In the genomic region with DNA sequence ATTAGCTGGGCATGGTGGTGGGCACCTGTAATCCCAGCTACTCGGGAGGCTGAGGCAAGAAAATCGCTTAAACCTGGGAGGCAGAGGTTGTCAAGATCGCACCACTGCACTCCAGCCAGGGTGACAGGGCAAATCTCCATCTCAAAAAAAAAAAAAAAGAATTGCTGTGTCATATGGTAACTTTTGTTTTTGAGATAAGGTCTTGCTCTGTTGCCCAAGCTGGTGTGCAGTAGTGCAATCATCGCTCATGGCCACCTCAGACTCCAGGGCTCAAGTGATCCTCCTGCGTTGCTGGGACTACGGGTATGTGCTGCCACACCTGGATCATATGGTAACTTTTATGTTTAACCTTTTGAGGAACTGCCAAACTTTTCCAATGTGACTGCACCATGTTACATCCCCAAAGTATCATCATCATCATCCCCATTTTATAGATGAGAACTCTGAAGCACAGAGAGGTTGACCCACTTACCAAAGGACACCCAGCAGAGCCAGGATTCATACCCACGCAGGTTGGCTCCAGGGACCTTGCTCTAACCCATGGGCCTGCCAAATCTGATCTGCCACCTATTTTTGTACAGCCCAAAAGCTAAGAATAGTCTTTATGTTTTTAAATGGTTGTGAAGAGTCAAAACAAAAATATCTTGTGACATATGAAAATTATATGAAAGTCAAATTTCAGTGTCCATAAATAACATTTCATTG, we compare ENCODE assay signal across 1 cellular context.
TF ChIP-seq lines count a peak whose summit lies in the region.

No MANE protein-coding gene starts in this region.

TF ChIP-seq in K562, 482 proteins besides CTCF, POLR2A, EP300 and RAD21 (continued from another document and continues in another):
- TF ChIP-seq, protein P1, sequence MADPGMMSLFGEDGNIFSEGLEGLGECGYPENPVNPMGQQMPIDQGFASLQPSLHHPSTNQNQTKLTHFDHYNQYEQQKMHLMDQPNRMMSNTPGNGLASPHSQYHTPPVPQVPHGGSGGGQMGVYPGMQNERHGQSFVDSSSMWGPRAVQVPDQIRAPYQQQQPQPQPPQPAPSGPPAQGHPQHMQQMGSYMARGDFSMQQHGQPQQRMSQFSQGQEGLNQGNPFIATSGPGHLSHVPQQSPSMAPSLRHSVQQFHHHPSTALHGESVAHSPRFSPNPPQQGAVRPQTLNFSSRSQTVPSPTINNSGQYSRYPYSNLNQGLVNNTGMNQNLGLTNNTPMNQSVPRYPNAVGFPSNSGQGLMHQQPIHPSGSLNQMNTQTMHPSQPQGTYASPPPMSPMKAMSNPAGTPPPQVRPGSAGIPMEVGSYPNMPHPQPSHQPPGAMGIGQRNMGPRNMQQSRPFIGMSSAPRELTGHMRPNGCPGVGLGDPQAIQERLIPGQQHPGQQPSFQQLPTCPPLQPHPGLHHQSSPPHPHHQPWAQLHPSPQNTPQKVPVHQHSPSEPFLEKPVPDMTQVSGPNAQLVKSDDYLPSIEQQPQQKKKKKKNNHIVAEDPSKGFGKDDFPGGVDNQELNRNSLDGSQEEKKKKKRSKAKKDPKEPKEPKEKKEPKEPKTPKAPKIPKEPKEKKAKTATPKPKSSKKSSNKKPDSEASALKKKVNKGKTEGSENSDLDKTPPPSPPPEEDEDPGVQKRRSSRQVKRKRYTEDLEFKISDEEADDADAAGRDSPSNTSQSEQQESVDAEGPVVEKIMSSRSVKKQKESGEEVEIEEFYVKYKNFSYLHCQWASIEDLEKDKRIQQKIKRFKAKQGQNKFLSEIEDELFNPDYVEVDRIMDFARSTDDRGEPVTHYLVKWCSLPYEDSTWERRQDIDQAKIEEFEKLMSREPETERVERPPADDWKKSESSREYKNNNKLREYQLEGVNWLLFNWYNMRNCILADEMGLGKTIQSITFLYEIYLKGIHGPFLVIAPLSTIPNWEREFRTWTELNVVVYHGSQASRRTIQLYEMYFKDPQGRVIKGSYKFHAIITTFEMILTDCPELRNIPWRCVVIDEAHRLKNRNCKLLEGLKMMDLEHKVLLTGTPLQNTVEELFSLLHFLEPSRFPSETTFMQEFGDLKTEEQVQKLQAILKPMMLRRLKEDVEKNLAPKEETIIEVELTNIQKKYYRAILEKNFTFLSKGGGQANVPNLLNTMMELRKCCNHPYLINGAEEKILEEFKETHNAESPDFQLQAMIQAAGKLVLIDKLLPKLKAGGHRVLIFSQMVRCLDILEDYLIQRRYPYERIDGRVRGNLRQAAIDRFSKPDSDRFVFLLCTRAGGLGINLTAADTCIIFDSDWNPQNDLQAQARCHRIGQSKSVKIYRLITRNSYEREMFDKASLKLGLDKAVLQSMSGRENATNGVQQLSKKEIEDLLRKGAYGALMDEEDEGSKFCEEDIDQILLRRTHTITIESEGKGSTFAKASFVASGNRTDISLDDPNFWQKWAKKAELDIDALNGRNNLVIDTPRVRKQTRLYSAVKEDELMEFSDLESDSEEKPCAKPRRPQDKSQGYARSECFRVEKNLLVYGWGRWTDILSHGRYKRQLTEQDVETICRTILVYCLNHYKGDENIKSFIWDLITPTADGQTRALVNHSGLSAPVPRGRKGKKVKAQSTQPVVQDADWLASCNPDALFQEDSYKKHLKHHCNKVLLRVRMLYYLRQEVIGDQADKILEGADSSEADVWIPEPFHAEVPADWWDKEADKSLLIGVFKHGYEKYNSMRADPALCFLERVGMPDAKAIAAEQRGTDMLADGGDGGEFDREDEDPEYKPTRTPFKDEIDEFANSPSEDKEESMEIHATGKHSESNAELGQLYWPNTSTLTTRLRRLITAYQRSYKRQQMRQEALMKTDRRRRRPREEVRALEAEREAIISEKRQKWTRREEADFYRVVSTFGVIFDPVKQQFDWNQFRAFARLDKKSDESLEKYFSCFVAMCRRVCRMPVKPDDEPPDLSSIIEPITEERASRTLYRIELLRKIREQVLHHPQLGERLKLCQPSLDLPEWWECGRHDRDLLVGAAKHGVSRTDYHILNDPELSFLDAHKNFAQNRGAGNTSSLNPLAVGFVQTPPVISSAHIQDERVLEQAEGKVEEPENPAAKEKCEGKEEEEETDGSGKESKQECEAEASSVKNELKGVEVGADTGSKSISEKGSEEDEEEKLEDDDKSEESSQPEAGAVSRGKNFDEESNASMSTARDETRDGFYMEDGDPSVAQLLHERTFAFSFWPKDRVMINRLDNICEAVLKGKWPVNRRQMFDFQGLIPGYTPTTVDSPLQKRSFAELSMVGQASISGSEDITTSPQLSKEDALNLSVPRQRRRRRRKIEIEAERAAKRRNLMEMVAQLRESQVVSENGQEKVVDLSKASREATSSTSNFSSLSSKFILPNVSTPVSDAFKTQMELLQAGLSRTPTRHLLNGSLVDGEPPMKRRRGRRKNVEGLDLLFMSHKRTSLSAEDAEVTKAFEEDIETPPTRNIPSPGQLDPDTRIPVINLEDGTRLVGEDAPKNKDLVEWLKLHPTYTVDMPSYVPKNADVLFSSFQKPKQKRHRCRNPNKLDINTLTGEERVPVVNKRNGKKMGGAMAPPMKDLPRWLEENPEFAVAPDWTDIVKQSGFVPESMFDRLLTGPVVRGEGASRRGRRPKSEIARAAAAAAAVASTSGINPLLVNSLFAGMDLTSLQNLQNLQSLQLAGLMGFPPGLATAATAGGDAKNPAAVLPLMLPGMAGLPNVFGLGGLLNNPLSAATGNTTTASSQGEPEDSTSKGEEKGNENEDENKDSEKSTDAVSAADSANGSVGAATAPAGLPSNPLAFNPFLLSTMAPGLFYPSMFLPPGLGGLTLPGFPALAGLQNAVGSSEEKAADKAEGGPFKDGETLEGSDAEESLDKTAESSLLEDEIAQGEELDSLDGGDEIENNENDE (IDR thresholded peaks at IDR 0.05; ENCODE audit: low read depth, low read length), result no peak
- TF ChIP-seq, protein P2, sequence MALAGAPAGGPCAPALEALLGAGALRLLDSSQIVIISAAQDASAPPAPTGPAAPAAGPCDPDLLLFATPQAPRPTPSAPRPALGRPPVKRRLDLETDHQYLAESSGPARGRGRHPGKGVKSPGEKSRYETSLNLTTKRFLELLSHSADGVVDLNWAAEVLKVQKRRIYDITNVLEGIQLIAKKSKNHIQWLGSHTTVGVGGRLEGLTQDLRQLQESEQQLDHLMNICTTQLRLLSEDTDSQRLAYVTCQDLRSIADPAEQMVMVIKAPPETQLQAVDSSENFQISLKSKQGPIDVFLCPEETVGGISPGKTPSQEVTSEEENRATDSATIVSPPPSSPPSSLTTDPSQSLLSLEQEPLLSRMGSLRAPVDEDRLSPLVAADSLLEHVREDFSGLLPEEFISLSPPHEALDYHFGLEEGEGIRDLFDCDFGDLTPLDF (CRISPR knock-in tag; IDR thresholded peaks at IDR 0.05), result no peak
- TF ChIP-seq NCOR1 (IDR thresholded peaks at IDR 0.05), result peak; percentile 57; the same call in 1 of the 2 replicates
- 0 out of 2 replicates have a peak, but pooled peaks have one; percentile 32 for TF ChIP-seq ZNF197 (CRISPR knock-in tag; IDR thresholded peaks at IDR 0.05; ENCODE audit: low read depth)
- no peak for TF ChIP-seq U2AF1 (optimal IDR thresholded peaks at IDR 0.05; ENCODE audit: low read depth, low read length)
- TF ChIP-seq, protein P3, sequence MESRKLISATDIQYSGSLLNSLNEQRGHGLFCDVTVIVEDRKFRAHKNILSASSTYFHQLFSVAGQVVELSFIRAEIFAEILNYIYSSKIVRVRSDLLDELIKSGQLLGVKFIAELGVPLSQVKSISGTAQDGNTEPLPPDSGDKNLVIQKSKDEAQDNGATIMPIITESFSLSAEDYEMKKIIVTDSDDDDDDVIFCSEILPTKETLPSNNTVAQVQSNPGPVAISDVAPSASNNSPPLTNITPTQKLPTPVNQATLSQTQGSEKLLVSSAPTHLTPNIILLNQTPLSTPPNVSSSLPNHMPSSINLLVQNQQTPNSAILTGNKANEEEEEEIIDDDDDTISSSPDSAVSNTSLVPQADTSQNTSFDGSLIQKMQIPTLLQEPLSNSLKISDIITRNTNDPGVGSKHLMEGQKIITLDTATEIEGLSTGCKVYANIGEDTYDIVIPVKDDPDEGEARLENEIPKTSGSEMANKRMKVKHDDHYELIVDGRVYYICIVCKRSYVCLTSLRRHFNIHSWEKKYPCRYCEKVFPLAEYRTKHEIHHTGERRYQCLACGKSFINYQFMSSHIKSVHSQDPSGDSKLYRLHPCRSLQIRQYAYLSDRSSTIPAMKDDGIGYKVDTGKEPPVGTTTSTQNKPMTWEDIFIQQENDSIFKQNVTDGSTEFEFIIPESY (CRISPR knock-in tag; IDR thresholded peaks at IDR 0.05), result no peak
- TF ChIP-seq, protein P4, sequence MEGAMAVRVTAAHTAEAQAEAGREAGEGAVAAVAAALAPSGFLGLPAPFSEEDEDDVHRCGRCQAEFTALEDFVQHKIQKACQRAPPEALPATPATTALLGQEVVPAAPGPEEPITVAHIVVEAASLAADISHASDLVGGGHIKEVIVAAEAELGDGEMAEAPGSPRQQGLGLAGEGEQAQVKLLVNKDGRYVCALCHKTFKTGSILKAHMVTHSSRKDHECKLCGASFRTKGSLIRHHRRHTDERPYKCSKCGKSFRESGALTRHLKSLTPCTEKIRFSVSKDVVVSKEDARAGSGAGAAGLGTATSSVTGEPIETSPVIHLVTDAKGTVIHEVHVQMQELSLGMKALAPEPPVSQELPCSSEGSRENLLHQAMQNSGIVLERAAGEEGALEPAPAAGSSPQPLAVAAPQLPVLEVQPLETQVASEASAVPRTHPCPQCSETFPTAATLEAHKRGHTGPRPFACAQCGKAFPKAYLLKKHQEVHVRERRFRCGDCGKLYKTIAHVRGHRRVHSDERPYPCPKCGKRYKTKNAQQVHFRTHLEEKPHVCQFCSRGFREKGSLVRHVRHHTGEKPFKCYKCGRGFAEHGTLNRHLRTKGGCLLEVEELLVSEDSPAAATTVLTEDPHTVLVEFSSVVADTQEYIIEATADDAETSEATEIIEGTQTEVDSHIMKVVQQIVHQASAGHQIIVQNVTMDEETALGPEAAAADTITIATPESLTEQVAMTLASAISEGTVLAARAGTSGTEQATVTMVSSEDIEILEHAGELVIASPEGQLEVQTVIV (CRISPR knock-in tag; IDR thresholded peaks at IDR 0.05; ENCODE audit: borderline replicate concordance), result no peak
- 0 out of 2 replicates have a peak, but pooled peaks have one; percentile 21 for TF ChIP-seq KLF6 (CRISPR knock-in tag; IDR thresholded peaks at IDR 0.05; ENCODE audit: borderline replicate concordance)
- TF ChIP-seq CBX3 (IDR thresholded peaks at IDR 0.05; ENCODE audit: borderline replicate concordance in 1 of 2, low read length in 2 of 2), result peak in 1 of 2 experiments; percentile 22; a peak in 1 of 3 replicates
- no peak; the same call in none of the 2 replicates for TF ChIP-seq MEF2D (tag; conservative IDR thresholded peaks at IDR 0.05; ENCODE audit: low read depth)
- TF ChIP-seq SOX6 (IDR thresholded peaks at IDR 0.05), result peak; percentile 85
- no peak for TF ChIP-seq MCM3 (IDR thresholded peaks at IDR 0.05)
- TF ChIP-seq MYNN (IDR thresholded peaks at IDR 0.05), result 0 out of 2 replicates have a peak, but pooled peaks have one; percentile 49
- TF ChIP-seq MYNN (CRISPR knock-in tag; IDR thresholded peaks at IDR 0.05), result no peak
- peak; percentile 98 for TF ChIP-seq RBM25 (IDR thresholded peaks at IDR 0.05; ENCODE audit: low read depth, low read length, severe bottlenecking)
- peak; percentile 91 for TF ChIP-seq SMARCE1 (IDR thresholded peaks at IDR 0.05)
- TF ChIP-seq, protein P5, sequence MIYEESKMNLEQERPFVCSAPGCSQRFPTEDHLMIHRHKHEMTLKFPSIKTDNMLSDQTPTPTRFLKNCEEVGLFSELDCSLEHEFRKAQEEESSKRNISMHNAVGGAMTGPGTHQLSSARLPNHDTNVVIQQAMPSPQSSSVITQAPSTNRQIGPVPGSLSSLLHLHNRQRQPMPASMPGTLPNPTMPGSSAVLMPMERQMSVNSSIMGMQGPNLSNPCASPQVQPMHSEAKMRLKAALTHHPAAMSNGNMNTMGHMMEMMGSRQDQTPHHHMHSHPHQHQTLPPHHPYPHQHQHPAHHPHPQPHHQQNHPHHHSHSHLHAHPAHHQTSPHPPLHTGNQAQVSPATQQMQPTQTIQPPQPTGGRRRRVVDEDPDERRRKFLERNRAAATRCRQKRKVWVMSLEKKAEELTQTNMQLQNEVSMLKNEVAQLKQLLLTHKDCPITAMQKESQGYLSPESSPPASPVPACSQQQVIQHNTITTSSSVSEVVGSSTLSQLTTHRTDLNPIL (CRISPR knock-in tag; IDR thresholded peaks at IDR 0.05), result no peak
- no peak for TF ChIP-seq EWSR1 (IDR thresholded peaks at IDR 0.05; ENCODE audit: borderline replicate concordance, low read depth, partially characterized antibody)
- no peak for TF ChIP-seq NCOA6 (IDR thresholded peaks at IDR 0.05)
- TF ChIP-seq ZNF384 (IDR thresholded peaks at IDR 0.05; ENCODE audit: low read depth, low read length), result peak; percentile 98
- TF ChIP-seq NFIX (CRISPR knock-in tag; IDR thresholded peaks at IDR 0.05; ENCODE audit: low read depth), result no peak
- peak; percentile 87 for TF ChIP-seq ZNF766 (CRISPR knock-in tag; conservative IDR thresholded peaks at IDR 0.05)
- peak; percentile 81; the same call in 1 of the 2 replicates for TF ChIP-seq CBX1 (IDR thresholded peaks at IDR 0.05; ENCODE audit: low read depth)
- TF ChIP-seq HMG20A (CRISPR knock-in tag; conservative IDR thresholded peaks at IDR 0.05), result no peak
- TF ChIP-seq, protein P6, sequence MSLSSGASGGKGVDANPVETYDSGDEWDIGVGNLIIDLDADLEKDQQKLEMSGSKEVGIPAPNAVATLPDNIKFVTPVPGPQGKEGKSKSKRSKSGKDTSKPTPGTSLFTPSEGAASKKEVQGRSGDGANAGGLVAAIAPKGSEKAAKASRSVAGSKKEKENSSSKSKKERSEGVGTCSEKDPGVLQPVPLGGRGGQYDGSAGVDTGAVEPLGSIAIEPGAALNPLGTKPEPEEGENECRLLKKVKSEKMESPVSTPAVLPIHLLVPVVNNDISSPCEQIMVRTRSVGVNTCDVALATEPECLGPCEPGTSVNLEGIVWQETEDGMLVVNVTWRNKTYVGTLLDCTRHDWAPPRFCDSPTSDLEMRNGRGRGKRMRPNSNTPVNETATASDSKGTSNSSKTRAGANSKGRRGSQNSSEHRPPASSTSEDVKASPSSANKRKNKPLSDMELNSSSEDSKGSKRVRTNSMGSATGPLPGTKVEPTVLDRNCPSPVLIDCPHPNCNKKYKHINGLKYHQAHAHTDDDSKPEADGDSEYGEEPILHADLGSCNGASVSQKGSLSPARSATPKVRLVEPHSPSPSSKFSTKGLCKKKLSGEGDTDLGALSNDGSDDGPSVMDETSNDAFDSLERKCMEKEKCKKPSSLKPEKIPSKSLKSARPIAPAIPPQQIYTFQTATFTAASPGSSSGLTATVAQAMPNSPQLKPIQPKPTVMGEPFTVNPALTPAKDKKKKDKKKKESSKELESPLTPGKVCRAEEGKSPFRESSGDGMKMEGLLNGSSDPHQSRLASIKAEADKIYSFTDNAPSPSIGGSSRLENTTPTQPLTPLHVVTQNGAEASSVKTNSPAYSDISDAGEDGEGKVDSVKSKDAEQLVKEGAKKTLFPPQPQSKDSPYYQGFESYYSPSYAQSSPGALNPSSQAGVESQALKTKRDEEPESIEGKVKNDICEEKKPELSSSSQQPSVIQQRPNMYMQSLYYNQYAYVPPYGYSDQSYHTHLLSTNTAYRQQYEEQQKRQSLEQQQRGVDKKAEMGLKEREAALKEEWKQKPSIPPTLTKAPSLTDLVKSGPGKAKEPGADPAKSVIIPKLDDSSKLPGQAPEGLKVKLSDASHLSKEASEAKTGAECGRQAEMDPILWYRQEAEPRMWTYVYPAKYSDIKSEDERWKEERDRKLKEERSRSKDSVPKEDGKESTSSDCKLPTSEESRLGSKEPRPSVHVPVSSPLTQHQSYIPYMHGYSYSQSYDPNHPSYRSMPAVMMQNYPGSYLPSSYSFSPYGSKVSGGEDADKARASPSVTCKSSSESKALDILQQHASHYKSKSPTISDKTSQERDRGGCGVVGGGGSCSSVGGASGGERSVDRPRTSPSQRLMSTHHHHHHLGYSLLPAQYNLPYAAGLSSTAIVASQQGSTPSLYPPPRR (CRISPR knock-in tag; IDR thresholded peaks at IDR 0.05; ENCODE audit: borderline replicate concordance), result no peak
